17 cellular contexts compared by ENCODE assay signal in genomic region chr5:541148-541887, GRCh38. TPM values are rescaled to one million over a fixed set of nuclear protein-coding genes. Genes with fewer than 3 reads are reported as not detected.
DNase-seq lines count a peak whose midpoint lies in the region; ATAC-seq and TF ChIP-seq lines count a peak whose summit lies in the region.
"Had no signal": no experiment of that assay in that cellular context is flagged by ENCODE, and none has a peak within 500 bp of the region (broad histone marks: within the 10 kb centered on the region; RNA-seq: fewer than 3 reads in every experiment).

No MANE protein-coding gene starts in this region.

- H3K9me3 ChIP-seq in DND-41 (ENCODE audit: insufficient read depth, low read length, severe bottlenecking) (no peaks in the 10 kb centered on the region), body of pancreas (no peaks in the 10 kb centered on the region), MG63 (no peaks in the 10 kb centered on the region)
- H3K9me3 ChIP-seq: neutrophil, SJSA1 had no signal

- H3K79me2 ChIP-seq in DND-41 (ENCODE audit: insufficient read depth, low read length): no peaks in the 10 kb centered on the region

- H3K4me2 ChIP-seq in DND-41 (ENCODE audit: insufficient read depth, low read length): no peak overlapping the region

- H3K9ac ChIP-seq in DND-41 (ENCODE audit: low read depth, low read length): no peak overlapping the region

- no peaks in the 10 kb centered on the region for H3K36me3 ChIP-seq in DND-41 (ENCODE audit: insufficient read depth, low read length)
- no peaks in the 10 kb centered on the region for H3K36me3 ChIP-seq in body of pancreas (replicated peaks in 1 of 2; ENCODE audit: insufficient read depth in 1 of 2, low read depth in 2 of 2)
- H3K36me3 ChIP-seq in MG63: no peaks in the 10 kb centered on the region
- H3K36me3 ChIP-seq: neutrophil, SJSA1, WERI-Rb-1 had no signal

- TF ChIP-seq CTCF in DND-41 (IDR thresholded peaks at IDR 0.05; ENCODE audit: borderline replicate concordance, extremely low read depth, low read length, poor library complexity, severe bottlenecking): no peak
- TF ChIP-seq CTCF in body of pancreas (IDR thresholded peaks at IDR 0.05): no peak

- DNase-seq in 8988T (peak; percentile 68), DND-41 (no peak), body of pancreas (peak in 3 of 4 donors; percentile 4 to 9 (median 7)), mesenteric fat pad (ENCODE audit: low spot score) (peak; percentile 62), RPMI8226 (no peak), MG63 (no peak)
- DNase-seq: AML-193; EL; NCI-H1417; NCI-H526 treated with DMSO at 0.1 percent for 48 hours; OCI-M1; stimulated activated CD4-positive, alpha-beta T cell treated with anti-CD3 and anti-CD28 coated beads, Interleukin-2, amount 100 ng/mL, for 24 hours; WERI-Rb-1 had no signal

- H3K27me3 ChIP-seq in DND-41 (ENCODE audit: insufficient read depth, low read length, poor library complexity): no peaks in the 10 kb centered on the region
- peaks cover 0 to 5% of the 10 kb centered on the region in 2 donors for H3K27me3 ChIP-seq in body of pancreas
- peaks cover 2% of the 10 kb centered on the region; the same call in 1 of the 2 replicates for H3K27me3 ChIP-seq in MG63

- H2AFZ ChIP-seq in DND-41 (ENCODE audit: low read depth, low read length): no peak overlapping the region

- H3K4me3 ChIP-seq in DND-41 (ENCODE audit: low read depth in 1 of 2, low read length in 2 of 2): no peak overlapping the region
- H3K4me3 ChIP-seq in body of pancreas: no peak overlapping the region
- H3K4me3 ChIP-seq in MG63: no peak overlapping the region
- H3K4me3 ChIP-seq: SJSA1 had no signal

- no peaks in the 10 kb centered on the region for H4K20me1 ChIP-seq in DND-41 (ENCODE audit: insufficient read depth, low read length)

- intact Hi-C loops in body of pancreas (cut with DNase I): no loop called here

- no peak for TF ChIP-seq POLR2A in body of pancreas (IDR thresholded peaks at IDR 0.05)

- no peak overlapping the region for H3K27ac ChIP-seq in DND-41 (ENCODE audit: low read length)
- no peak overlapping the region for H3K27ac ChIP-seq in body of pancreas
- H3K27ac ChIP-seq: neutrophil, SJSA1, WERI-Rb-1 had no signal

- H3K4me1 ChIP-seq in DND-41 (ENCODE audit: insufficient read depth, low read length): 0 out of 2 replicates have a peak, but pooled peaks cover 3% of the 10 kb centered on the region
- peaks cover 17% of the 10 kb centered on the region for H3K4me1 ChIP-seq in body of pancreas
- H3K4me1 ChIP-seq: SJSA1 had no signal

- peak; percentile 39; the same call in 1 of the 3 replicates for ATAC-seq in DND-41 (ENCODE audit: insufficient read depth, low read depth)
- ATAC-seq in body of pancreas: no peak
- no peak for ATAC-seq in GM19452 (IDR thresholded peaks at IDR 0.05; ENCODE audit: unreplicated experiment)
- ATAC-seq: T-helper 17 cell had no signal

- WGBS in body of pancreas, 2 donors: 61% methylated on average over 3 to 15 of the region's 16 CpGs

RNA-seq across cellular contexts. Expression of gene SLC9A3, which starts 17.1 kb away (rescaled TPM):
- total RNA-seq in body of pancreas: 1 to 10 TPM; 2.0 to 4.7 TPM
- total RNA-seq in mesenteric fat pad: 1.1 TPM
- total RNA-seq in MG63 (2014; rRNA removed; shearing (Covaris generic); ENCODE audit: low replicate concordance): 2.9 and 3.6 TPM in 2 replicates

Comparison
In these comparisons a context has a peak if more than half of its experiments do, and no peak if none do; other contexts are left out.
1. DNase-seq: peak in 8988T (single experiment), body of pancreas (3 of 4) and mesenteric fat pad (single experiment); none in DND-41 (single experiment), RPMI8226 (single experiment) and MG63 (single experiment).